In the genomic region with DNA sequence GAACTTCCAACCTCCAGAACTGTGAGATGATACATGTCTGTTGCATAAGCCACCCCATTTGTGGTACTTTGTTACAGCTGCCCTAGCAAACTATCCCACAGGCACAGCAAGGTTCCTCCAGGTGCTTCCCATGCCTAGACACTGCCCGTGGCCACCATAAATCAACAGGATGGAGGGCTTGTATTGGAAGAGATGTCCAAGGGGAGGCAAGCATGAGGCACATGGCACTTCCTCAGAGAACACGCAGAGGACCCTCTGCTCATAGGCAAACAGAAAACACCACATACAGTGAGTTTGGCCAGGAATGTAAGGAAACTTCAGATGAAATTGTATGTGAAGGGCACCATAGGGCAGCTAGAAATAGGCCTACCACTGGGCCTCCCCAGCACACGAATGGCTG, we compare ENCODE assay signal across 1 cellular context.
TF ChIP-seq lines count a peak whose summit lies in the region.

No MANE protein-coding gene starts in this region.

TF ChIP-seq in IMR-90, 13 proteins besides CTCF, POLR2A, EP300 and RAD21 (continued from another document):
- TF ChIP-seq, protein P1, sequence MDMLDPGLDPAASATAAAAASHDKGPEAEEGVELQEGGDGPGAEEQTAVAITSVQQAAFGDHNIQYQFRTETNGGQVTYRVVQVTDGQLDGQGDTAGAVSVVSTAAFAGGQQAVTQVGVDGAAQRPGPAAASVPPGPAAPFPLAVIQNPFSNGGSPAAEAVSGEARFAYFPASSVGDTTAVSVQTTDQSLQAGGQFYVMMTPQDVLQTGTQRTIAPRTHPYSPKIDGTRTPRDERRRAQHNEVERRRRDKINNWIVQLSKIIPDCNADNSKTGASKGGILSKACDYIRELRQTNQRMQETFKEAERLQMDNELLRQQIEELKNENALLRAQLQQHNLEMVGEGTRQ (IDR thresholded peaks at IDR 0.05; ENCODE audit: low read depth, low read length): no peak
- no peak for TF ChIP-seq CEBPB (IDR thresholded peaks at IDR 0.05; ENCODE audit: low read depth, low read length)
- TF ChIP-seq, protein P2, sequence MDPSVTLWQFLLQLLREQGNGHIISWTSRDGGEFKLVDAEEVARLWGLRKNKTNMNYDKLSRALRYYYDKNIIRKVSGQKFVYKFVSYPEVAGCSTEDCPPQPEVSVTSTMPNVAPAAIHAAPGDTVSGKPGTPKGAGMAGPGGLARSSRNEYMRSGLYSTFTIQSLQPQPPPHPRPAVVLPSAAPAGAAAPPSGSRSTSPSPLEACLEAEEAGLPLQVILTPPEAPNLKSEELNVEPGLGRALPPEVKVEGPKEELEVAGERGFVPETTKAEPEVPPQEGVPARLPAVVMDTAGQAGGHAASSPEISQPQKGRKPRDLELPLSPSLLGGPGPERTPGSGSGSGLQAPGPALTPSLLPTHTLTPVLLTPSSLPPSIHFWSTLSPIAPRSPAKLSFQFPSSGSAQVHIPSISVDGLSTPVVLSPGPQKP (IDR thresholded peaks at IDR 0.05; ENCODE audit: borderline replicate concordance, low read depth, low read length): no peak
- TF ChIP-seq RFX5 (IDR thresholded peaks at IDR 0.05; ENCODE audit: low read depth, low read length): no peak
- no peak for TF ChIP-seq BHLHE40 (IDR thresholded peaks at IDR 0.05; ENCODE audit: low read depth, low read length)
- TF ChIP-seq RCOR1 (IDR thresholded peaks at IDR 0.05; ENCODE audit: insufficient replicate concordance, low read length): no peak
- TF ChIP-seq MXI1 (IDR thresholded peaks at IDR 0.05; ENCODE audit: borderline replicate concordance, low read depth, low read length): no peak
- no peak for TF ChIP-seq NFE2L2 (IDR thresholded peaks at IDR 0.05; ENCODE audit: low read depth, low read length)
- no peak for TF ChIP-seq MAZ (IDR thresholded peaks at IDR 0.05; ENCODE audit: borderline replicate concordance, low read depth, low read length)
- no peak for TF ChIP-seq MAFK (IDR thresholded peaks at IDR 0.05; ENCODE audit: low read depth, low read length)
- TF ChIP-seq CHD1 (IDR thresholded peaks at IDR 0.05; ENCODE audit: low read depth, low read length): no peak
- no peak for TF ChIP-seq SMC3 (IDR thresholded peaks at IDR 0.05; ENCODE audit: low read depth, low read length)
